Comparison of ENCODE assay signal across 9 cellular contexts in the genomic region with DNA sequence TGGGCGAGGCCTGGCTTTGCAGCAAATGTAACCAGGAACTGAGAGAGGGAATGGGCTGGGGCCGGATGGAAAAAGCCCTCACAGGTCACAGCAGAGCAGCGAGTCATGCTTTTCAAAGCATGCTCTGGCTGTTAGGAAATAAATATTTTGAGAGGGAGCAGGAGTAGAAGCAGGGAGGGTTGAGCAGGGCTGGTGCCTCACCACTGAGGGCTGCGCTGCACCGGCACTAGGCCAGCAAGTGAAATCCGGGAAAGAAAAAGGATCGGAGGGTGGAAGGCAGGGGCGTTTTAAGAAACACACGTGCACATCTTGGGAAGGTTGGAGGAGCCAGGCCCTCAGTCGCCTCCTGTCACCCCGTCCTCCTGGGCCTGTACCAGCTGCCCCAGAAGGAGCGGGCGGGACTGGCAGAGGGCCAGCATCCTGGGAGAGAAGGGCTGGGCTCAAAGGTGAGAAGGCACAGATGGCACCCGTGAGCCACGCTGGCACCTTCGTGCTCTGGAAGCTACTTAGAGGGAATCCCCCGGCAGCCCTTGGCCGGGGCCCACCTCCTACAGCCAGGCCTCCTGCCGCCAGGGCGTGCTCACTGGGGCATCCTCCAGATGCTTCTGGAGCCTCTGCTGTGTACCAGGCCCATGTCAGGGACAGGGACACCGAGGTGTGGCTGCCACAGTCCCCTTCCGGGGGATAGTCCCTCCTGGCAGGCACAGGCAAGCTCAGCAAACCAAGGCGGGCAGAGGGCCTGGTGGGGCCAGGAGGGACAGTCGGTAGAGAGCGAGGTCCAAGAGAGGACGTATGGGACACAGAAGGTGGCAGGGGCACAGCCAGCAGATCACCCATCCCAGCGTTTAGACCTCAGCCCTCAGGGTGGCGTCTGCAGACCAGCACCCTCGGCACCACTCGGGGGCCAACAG.
DNase-seq lines count a peak whose midpoint lies in the region; ATAC-seq and TF ChIP-seq lines count a peak whose summit lies in the region.
"Had no signal": no experiment of that assay in that cellular context is flagged by ENCODE, and none has a peak within 500 bp of the region (broad histone marks: within the 10 kb centered on the region; RNA-seq: fewer than 3 reads in every experiment).

No MANE protein-coding gene starts in this region.

- POLR2A ChIA-PET in activated CD8-positive, alpha-beta T cell treated with anti-CD3 and anti-CD28 coated beads for 36 hours (lab: Charles Lee): no interaction called here
- POLR2A ChIA-PET in activated CD8-positive, alpha-beta T cell treated with anti-CD3 and anti-CD28 coated beads, Interleukin-2, amount 10 ng/mL, durations not matched to agents 7 days and 5 days (lab: Charles Lee): no interaction called here

- CTCF ChIA-PET in activated CD8-positive, alpha-beta T cell treated with anti-CD3 and anti-CD28 coated beads for 36 hours (lab: Charles Lee): interaction anchor here (1.2 kb wide), 1 partner anchor 10 kb away, joined by 3 read pairs; no protein-coding TSS in a partner anchor
- CTCF ChIA-PET in activated CD8-positive, alpha-beta T cell treated with anti-CD3 and anti-CD28 coated beads, Interleukin-2, amount 10 ng/mL, durations not matched to agents 7 days and 5 days (lab: Charles Lee): interaction anchor here (1.7 kb wide), 1 partner anchor 10 kb away, joined by 6 read pairs; no protein-coding TSS in a partner anchor

- no peaks in the 10 kb centered on the region for H3K9me3 Mint-ChIP-seq in activated CD8-positive, alpha-beta T cell treated with anti-CD3 and anti-CD28 coated beads for 36 hours
- H3K9me3 Mint-ChIP-seq in activated CD8-positive, alpha-beta T cell treated with anti-CD3 and anti-CD28 coated beads, Interleukin-2, amount 10 ng/mL, durations not matched to agents 7 days and 5 days (ENCODE audit: insufficient read depth): no peaks in the 10 kb centered on the region
- H3K9me3 Mint-ChIP-seq in endodermal cell: no peaks in the 10 kb centered on the region

- no peak for TF ChIP-seq EP300 in suprapubic skin (IDR thresholded peaks at IDR 0.05)

- peaks cover 13% of the 10 kb centered on the region for H3K36me3 Mint-ChIP-seq in activated CD8-positive, alpha-beta T cell treated with anti-CD3 and anti-CD28 coated beads for 36 hours (ENCODE audit: low read depth)
- peaks cover 33% of the 10 kb centered on the region for H3K36me3 Mint-ChIP-seq in activated CD8-positive, alpha-beta T cell treated with anti-CD3 and anti-CD28 coated beads, Interleukin-2, amount 10 ng/mL, durations not matched to agents 7 days and 5 days (ENCODE audit: low read depth)
- H3K36me3 Mint-ChIP-seq in endodermal cell (ENCODE audit: low read depth): peaks cover 53% of the 10 kb centered on the region

- H3K9me3 ChIP-seq in adrenal gland (replicated peaks in 1 of 3) (no peaks in the 10 kb centered on the region), suprapubic skin (no peaks in the 10 kb centered on the region), gastrocnemius medialis (no peaks in the 10 kb centered on the region), endodermal cell (ENCODE audit: control insufficient read depth, low read length) (no peaks in the 10 kb centered on the region)

- in situ Hi-C loops in gastrocnemius medialis (cut with MboI; ENCODE audit: low sequenced_read_pairs in 4 of 4): no loop called here

- H3K4me1 ChIP-seq in adrenal gland (replicated peaks in 1 of 2): peaks cover 6 to 19% of the 10 kb centered on the region in 2 donors
- peaks cover 25% of the 10 kb centered on the region for H3K4me1 ChIP-seq in suprapubic skin
- no peaks in the 10 kb centered on the region for H3K4me1 ChIP-seq in gastrocnemius medialis
- H3K4me1 ChIP-seq in endodermal cell (ENCODE audit: control insufficient read depth, insufficient read depth, low read length): no peaks in the 10 kb centered on the region

- WGBS in adrenal gland, 4 donors: 80 to 84% (median 82%) methylated on average over 24 to 30 of the region's 30 CpGs
- 59% methylated on average over 24 of the region's 30 CpGs for WGBS in suprapubic skin
- 93 to 97% methylated on average over 23 to 30 of the region's 30 CpGs for WGBS in endodermal cell (ENCODE audit: insufficient coverage in 1 of 2, insufficient read length in 1 of 2), 2 experiments

- no peak overlapping the region for H3K4me3 Mint-ChIP-seq in activated CD8-positive, alpha-beta T cell treated with anti-CD3 and anti-CD28 coated beads for 36 hours
- H3K4me3 Mint-ChIP-seq in activated CD8-positive, alpha-beta T cell treated with anti-CD3 and anti-CD28 coated beads, Interleukin-2, amount 10 ng/mL, durations not matched to agents 7 days and 5 days: no peak overlapping the region
- no peak overlapping the region for H3K4me3 Mint-ChIP-seq in endodermal cell
- H3K4me3 Mint-ChIP-seq: B cell had no signal

- TF ChIP-seq POLR2A in adrenal gland (IDR thresholded peaks at IDR 0.05) (no peak), suprapubic skin (IDR thresholded peaks at IDR 0.05) (no peak), gastrocnemius medialis (IDR thresholded peaks at IDR 0.05) (no peak)

- DNase-seq in activated CD8-positive, alpha-beta T cell treated with anti-CD3 and anti-CD28 coated beads for 36 hours: no peak
- DNase-seq in activated CD8-positive, alpha-beta T cell treated with anti-CD3 and anti-CD28 coated beads, Interleukin-2, amount 10 ng/mL, durations not matched to agents 7 days and 5 days: no peak
- DNase-seq in adrenal gland: peak in 2 of 7 donors; percentile 39 to 49
- DNase-seq in suprapubic skin (ENCODE audit: low spot score in 2 of 2): no peak
- DNase-seq in gastrocnemius medialis: no peak
- no peak for DNase-seq in endodermal cell

- H3K9ac ChIP-seq in endodermal cell (ENCODE audit: extremely low read depth, low read length, poor library complexity, severe bottlenecking): no peak overlapping the region

- H3K27ac ChIP-seq in adrenal gland: peak overlapping the region in 3 of 5 donors; percentile 22 to 71 (median 45)
- H3K27ac ChIP-seq in layer of hippocampus (ENCODE audit: low read depth, low read length): peak overlapping the region; percentile 63
- H3K27ac ChIP-seq in suprapubic skin: peak overlapping the region; percentile 12
- no peak overlapping the region for H3K27ac ChIP-seq in gastrocnemius medialis
- no peak overlapping the region for H3K27ac ChIP-seq in endodermal cell (ENCODE audit: low read depth, low read length)

- intact Hi-C loops in activated CD8-positive, alpha-beta T cell treated with anti-CD3 and anti-CD28 coated beads for 36 hours (cut with micrococcal nuclease): no loop called here
- intact Hi-C loops in adrenal gland (cut with DNase I): loop anchor here in 1 of 2 donors (5.0 kb wide), 1 partner anchor 40 kb away; no protein-coding TSS in a partner anchor
- intact Hi-C loops in gastrocnemius medialis (cut with DNase I; ENCODE audit: low total_unique reads): no loop called here

- peaks cover 2% of the 10 kb centered on the region for H3K4me1 Mint-ChIP-seq in activated CD8-positive, alpha-beta T cell treated with anti-CD3 and anti-CD28 coated beads for 36 hours (ENCODE audit: low read depth)
- H3K4me1 Mint-ChIP-seq in activated CD8-positive, alpha-beta T cell treated with anti-CD3 and anti-CD28 coated beads, Interleukin-2, amount 10 ng/mL, durations not matched to agents 7 days and 5 days (ENCODE audit: low read depth): peaks cover 5% of the 10 kb centered on the region
- H3K4me1 Mint-ChIP-seq in endodermal cell: peaks cover 13% of the 10 kb centered on the region
- H3K4me1 Mint-ChIP-seq: B cell had no signal

- peak overlapping the region; percentile 40 for H3K27ac Mint-ChIP-seq in activated CD8-positive, alpha-beta T cell treated with anti-CD3 and anti-CD28 coated beads for 36 hours
- H3K27ac Mint-ChIP-seq in activated CD8-positive, alpha-beta T cell treated with anti-CD3 and anti-CD28 coated beads, Interleukin-2, amount 10 ng/mL, durations not matched to agents 7 days and 5 days: no peak overlapping the region
- no peak overlapping the region for H3K27ac Mint-ChIP-seq in endodermal cell
- H3K27ac Mint-ChIP-seq: B cell had no signal

- H3K4me3 ChIP-seq in adrenal gland: no peak overlapping the region
- H3K4me3 ChIP-seq in suprapubic skin: no peak overlapping the region
- H3K4me3 ChIP-seq in gastrocnemius medialis: no peak overlapping the region
- no peak overlapping the region for H3K4me3 ChIP-seq in endodermal cell (ENCODE audit: low read length)

- H3K27me3 ChIP-seq in adrenal gland (no peaks in the 10 kb centered on the region), layer of hippocampus (ENCODE audit: control insufficient read depth, insufficient read depth, low read length) (no peaks in the 10 kb centered on the region), suprapubic skin (no peaks in the 10 kb centered on the region), gastrocnemius medialis (no peaks in the 10 kb centered on the region), endodermal cell (ENCODE audit: control insufficient read depth, insufficient read depth, low read length, poor library complexity, severe bottlenecking) (no peaks in the 10 kb centered on the region)

- no peak for ATAC-seq in activated CD8-positive, alpha-beta T cell treated with anti-CD3 and anti-CD28 coated beads for 36 hours
- no peak for ATAC-seq in activated CD8-positive, alpha-beta T cell treated with anti-CD3 and anti-CD28 coated beads, Interleukin-2, amount 10 ng/mL, durations not matched to agents 7 days and 5 days
- no peak for ATAC-seq in gastrocnemius medialis
- no peak for ATAC-seq in GM18868 (IDR thresholded peaks at IDR 0.05; ENCODE audit: unreplicated experiment)

- no peak for TF ChIP-seq CTCF in activated CD8-positive, alpha-beta T cell treated with anti-CD3 and anti-CD28 coated beads for 36 hours (IDR thresholded peaks at IDR 0.05)
- no peak for TF ChIP-seq CTCF in adrenal gland (IDR thresholded peaks at IDR 0.05)
- no peak for TF ChIP-seq CTCF in suprapubic skin (IDR thresholded peaks at IDR 0.05)
- TF ChIP-seq CTCF in gastrocnemius medialis (IDR thresholded peaks at IDR 0.05 in 4 of 5, conservative IDR thresholded peaks at IDR 0.05 in 1 of 5): no peak
- TF ChIP-seq CTCF in endodermal cell (conservative IDR thresholded peaks at IDR 0.05): no peak

- peaks cover 0 to 43% of the 10 kb centered on the region in 2 donors for H3K36me3 ChIP-seq in adrenal gland (replicated peaks in 1 of 2)
- peaks cover 70% of the 10 kb centered on the region for H3K36me3 ChIP-seq in suprapubic skin
- H3K36me3 ChIP-seq in gastrocnemius medialis: no peaks in the 10 kb centered on the region
- H3K36me3 ChIP-seq in endodermal cell (ENCODE audit: control insufficient read depth, insufficient read depth, low read length): peaks cover 39% of the 10 kb centered on the region

- H3K27me3 Mint-ChIP-seq in activated CD8-positive, alpha-beta T cell treated with anti-CD3 and anti-CD28 coated beads for 36 hours: no peaks in the 10 kb centered on the region
- H3K27me3 Mint-ChIP-seq in activated CD8-positive, alpha-beta T cell treated with anti-CD3 and anti-CD28 coated beads, Interleukin-2, amount 10 ng/mL, durations not matched to agents 7 days and 5 days (ENCODE audit: low read depth): no peaks in the 10 kb centered on the region
- no peaks in the 10 kb centered on the region for H3K27me3 Mint-ChIP-seq in endodermal cell (ENCODE audit: insufficient read depth)
- H3K27me3 Mint-ChIP-seq: B cell had no signal

Comparison
In these comparisons a context has a peak if more than half of its experiments do, and no peak if none do; other contexts are left out.
1. H3K27ac ChIP-seq: peak in adrenal gland (3 of 5), layer of hippocampus (single experiment) and suprapubic skin (single experiment); none in gastrocnemius medialis (0 of 4) and endodermal cell (single experiment).